ENCODE assay signal across 10 cellular contexts in the genomic region with DNA sequence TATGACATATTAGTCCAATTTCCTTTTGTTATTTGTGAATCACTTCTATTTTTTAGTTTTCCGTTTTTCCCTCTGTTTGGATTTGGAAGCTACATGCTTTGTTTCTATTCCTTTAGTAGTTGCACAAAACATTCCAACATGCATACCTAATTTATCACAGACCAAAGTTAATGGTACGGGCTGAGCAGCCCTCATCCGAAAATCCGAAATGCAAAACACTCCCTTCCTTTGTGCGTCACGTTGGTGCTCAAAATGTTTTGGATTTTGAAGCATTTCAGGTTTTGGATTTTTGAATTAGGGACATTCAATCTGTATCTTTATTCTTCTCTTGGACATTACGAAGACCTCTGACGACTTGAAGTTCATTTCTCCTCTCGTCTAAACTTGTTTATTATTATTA.
"Had no signal": no experiment of that assay in that cellular context is flagged by ENCODE, and none has a peak within 500 bp of the region (broad histone marks: within the 10 kb centered on the region; RNA-seq: fewer than 3 reads in every experiment).

No MANE protein-coding gene starts in this region.

- H3K9me3 ChIP-seq: HAP-1 had no signal

- H3K4me1 ChIP-seq: HAP-1 had no signal

- H3K27ac Mint-ChIP-seq: GM23338, H9, HFFc6 had no signal

- H3K9me3 Mint-ChIP-seq: HFFc6 had no signal

- H3K36me3 ChIP-seq: HAP-1 had no signal

- H3K27ac ChIP-seq: GM23248 had no signal

- DNase-seq: GM23248, GOT3, H7, H9, HCEC 1CT, HFFc6 had no signal

- FAIRE-seq: H54 had no signal

- H3K4me3 ChIP-seq: GM23248, GM23338, HAP-1 had no signal

- H3K9ac ChIP-seq: GM23248 had no signal

- H3K4me3 Mint-ChIP-seq: GM23338, H9, HFFc6 had no signal

- H3K4me1 Mint-ChIP-seq: GM23338, H9 had no signal

- H2AFZ ChIP-seq: GM23248, GM23338 had no signal

- H3K4me2 ChIP-seq: GM23338 had no signal

- ATAC-seq: GM23338, HCT116 had no signal
